In genomic region chr4:150207871-150208270, GRCh38 we compare ENCODE assay signal across 19 cellular contexts.
DNase-seq lines count a peak whose midpoint lies in the region; ATAC-seq, FAIRE-seq and TF ChIP-seq lines count a peak whose summit lies in the region.
"Had no signal": no experiment of that assay in that cellular context is flagged by ENCODE, and none has a peak within 500 bp of the region (broad histone marks: within the 10 kb centered on the region; RNA-seq: fewer than 3 reads in every experiment).

No MANE protein-coding gene starts in this region.

- H3K36me3 Mint-ChIP-seq in MCF 10A (ENCODE audit: insufficient read depth, unreplicated experiment) (no peaks in the 10 kb centered on the region), brain (peaks cover 34% of the 10 kb centered on the region), neural crest cell (ENCODE audit: low read depth) (peaks cover 17% of the 10 kb centered on the region)

- H3K27ac ChIP-seq in mammary epithelial cell (ENCODE audit: insufficient read depth, low read depth, low read length), result no peak overlapping the region
- H3K27ac ChIP-seq: 22Rv1, SK-N-MC had no signal

- H3K79me2 ChIP-seq in mammary epithelial cell (ENCODE audit: insufficient read depth, low read length), result no peaks in the 10 kb centered on the region

- dilution Hi-C loops in mammary epithelial cell (cut with HindIII; ENCODE audit: low sequenced_read_pairs), result no loop called here

- 96% methylated on average over 2 of the region's 2 CpGs for WGBS in mammary epithelial cell (ENCODE audit: low coverage, missing lambda C conversion rate)

- no peaks in the 10 kb centered on the region for H3K9me3 Mint-ChIP-seq in MCF 10A (ENCODE audit: unreplicated experiment)
- H3K9me3 Mint-ChIP-seq in brain, result no peaks in the 10 kb centered on the region
- no peaks in the 10 kb centered on the region for H3K9me3 Mint-ChIP-seq in neural crest cell

- no peak for FAIRE-seq in GM12892 (lab: Jason Lieb, UNC)
- FAIRE-seq: H1, K562, RCC 7860 had no signal

- H3K4me2 ChIP-seq in mammary epithelial cell (ENCODE audit: insufficient read depth, low read depth, low read length), result no peak overlapping the region

- DNase-seq in mammary epithelial cell (peak; percentile 28), MCF 10A (ENCODE audit: unreplicated experiment) (no peak), neural crest cell (ENCODE audit: low read depth, low spot score) (no peak), DMS53 (lab: John Stamatoyannopoulos, UW) (no peak), glomerular visceral epithelial cell (ENCODE audit: extremely low spot score) (no peak), GM12892 (ENCODE audit: insufficient read length) (no peak)
- DNase-seq: COR-L47, NCI-H1105, NCI-H1694 treated with DMSO at 0.1 percent for 48 hours, NCI-H526, Right ventricle myocardium superior had no signal

- BruUV-seq in mammary epithelial cell (replicated peaks; lab: Mats Ljungman, UMichigan) (no TSS peak), MCF 10A (replicated peaks; lab: Mats Ljungman, UMichigan) (no TSS peak)

- no peak for ATAC-seq in HG03175 (IDR thresholded peaks at IDR 0.05; ENCODE audit: unreplicated experiment)
- ATAC-seq: K562 had no signal

- CTCF ChIA-PET in mammary epithelial cell (lab: Charles Lee; ENCODE audit: low non-redundant PET) (no interaction called here), MCF 10A (lab: Yijun Ruan, JAX) (interaction anchor here (1.4 to 2.7 kb wide), 2 partner anchors 9 to 199 kb away, joined by 9 to 50 read pairs; no protein-coding TSS in a partner anchor)

- H3K27me3 Mint-ChIP-seq in MCF 10A (ENCODE audit: insufficient read depth, unreplicated experiment) (no peaks in the 10 kb centered on the region), brain (no peaks in the 10 kb centered on the region), neural crest cell (ENCODE audit: low read depth) (no peaks in the 10 kb centered on the region)
- H3K27me3 Mint-ChIP-seq: B cell had no signal

- H3K27ac Mint-ChIP-seq in MCF 10A (ENCODE audit: low read depth, unreplicated experiment) (no peak overlapping the region), brain (peak overlapping the region; percentile 93 to 97 (median 96)), neural crest cell (ENCODE audit: unreplicated experiment) (peak overlapping the region; percentile 54)
- H3K27ac Mint-ChIP-seq: B cell had no signal

- TF ChIP-seq CTCF in mammary epithelial cell (conservative IDR thresholded peaks at IDR 0.05 in 1 of 2, IDR thresholded peaks at IDR 0.05 in 1 of 2; ENCODE audit: extremely low read depth in 1 of 2, insufficient read depth in 1 of 2, low read depth in 1 of 2, low read length in 2 of 2) (no peak), MCF 10A (IDR thresholded peaks at IDR 0.05; ENCODE audit: unreplicated experiment) (no peak), brain (conservative IDR thresholded peaks at IDR 0.05) (no peak), neural crest cell (conservative IDR thresholded peaks at IDR 0.05) (no peak)

- no peaks in the 10 kb centered on the region for H3K9me3 ChIP-seq in mammary epithelial cell (replicated peaks; ENCODE audit: insufficient read depth, low read length)

- H3K4me1 Mint-ChIP-seq in MCF 10A (ENCODE audit: insufficient read depth, unreplicated experiment) (peaks cover 4% of the 10 kb centered on the region), brain (peaks cover 74% of the 10 kb centered on the region), neural crest cell (peaks cover 47% of the 10 kb centered on the region)

- POLR2A ChIA-PET in MCF 10A (lab: Yijun Ruan, JAX), result no interaction called here

- no peak overlapping the region for H3K9ac ChIP-seq in mammary epithelial cell (ENCODE audit: insufficient read depth, low read length)

- no peak overlapping the region for H2AFZ ChIP-seq in mammary epithelial cell (ENCODE audit: low read depth, low read length)

- H3K27me3 ChIP-seq in mammary epithelial cell (ENCODE audit: insufficient read depth, low read length), result no peaks in the 10 kb centered on the region

- intact Hi-C loops in mammary epithelial cell (cut with micrococcal nuclease), result no loop called here
- intact Hi-C loops in MCF 10A (cut with micrococcal nuclease), result loop anchor here (2.0 kb wide), 1 partner anchor 103 kb away; no protein-coding TSS in a partner anchor

- peaks cover 11% of the 10 kb centered on the region for H3K4me1 ChIP-seq in mammary epithelial cell (ENCODE audit: insufficient read depth, low read length)

- H4K20me1 ChIP-seq in mammary epithelial cell (ENCODE audit: insufficient read depth, low read length), result no peaks in the 10 kb centered on the region

- H3K4me3 ChIP-seq in mammary epithelial cell (replicated peaks in 1 of 3; ENCODE audit: insufficient read depth in 1 of 3, low read depth in 2 of 3, low read length in 3 of 3), result no peak overlapping the region
- H3K4me3 ChIP-seq: K562, SK-N-MC had no signal

- H3K4me3 Mint-ChIP-seq in MCF 10A (ENCODE audit: unreplicated experiment) (no peak overlapping the region), brain (peak overlapping the region in 2 of 5 experiments; percentile 28 to 69), neural crest cell (no peak overlapping the region)
- H3K4me3 Mint-ChIP-seq: B cell had no signal

- in situ Hi-C loops in mammary epithelial cell (cut with MboI; ENCODE audit: low sequenced_read_pairs in 2 of 2), result no loop called here

- H3K36me3 ChIP-seq in mammary epithelial cell (ENCODE audit: insufficient read depth, low read length), result no peaks in the 10 kb centered on the region

- TF ChIP-seq POLR2A in GM12892 (IDR thresholded peaks at IDR 0.05; ENCODE audit: low read depth, low read length), result no peak
